Comparison of ENCODE assay signal across 8 cellular contexts in the genomic region with DNA sequence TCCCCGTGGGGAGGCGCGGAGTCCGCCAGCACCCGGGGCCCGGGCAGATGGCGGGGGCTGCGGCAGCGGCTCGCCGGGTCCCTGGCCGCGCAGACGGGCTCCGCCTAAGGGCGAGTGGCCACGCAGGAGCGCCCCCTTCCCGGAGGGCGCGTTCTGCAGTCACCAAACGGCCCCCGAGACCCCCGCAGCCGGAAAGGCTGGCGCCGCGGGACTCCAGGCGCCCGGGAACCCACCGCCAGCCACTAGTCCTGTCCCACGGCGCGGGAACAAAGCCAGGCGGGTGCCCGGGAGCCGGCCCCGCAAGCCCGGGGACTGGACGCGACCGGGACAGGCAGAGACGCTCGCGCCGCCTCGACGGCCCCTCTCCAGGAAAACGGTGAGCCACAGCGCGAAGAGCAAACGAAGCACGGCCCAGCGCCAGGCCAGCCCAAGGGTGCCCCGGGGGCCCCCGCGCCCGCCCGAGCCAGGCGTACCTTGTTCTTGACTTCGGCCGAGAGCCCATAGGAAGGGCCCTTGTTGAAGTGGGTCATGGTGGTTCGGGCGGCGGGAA. TPM values are rescaled to one million over a fixed set of nuclear protein-coding genes. Genes with fewer than 3 reads are reported as not detected.
DNase-seq lines count a peak whose midpoint lies in the region; ATAC-seq and TF ChIP-seq lines count a peak whose summit lies in the region.

No MANE protein-coding gene starts in this region.

- peaks cover 15% of the 10 kb centered on the region for H3K4me1 Mint-ChIP-seq in activated CD8-positive, alpha-beta T cell treated with anti-CD3 and anti-CD28 coated beads for 36 hours (ENCODE audit: low read depth)
- peaks cover 12 to 38% (median 34%) of the 10 kb centered on the region in 7 donors for H3K4me1 Mint-ChIP-seq in naive thymus-derived CD4-positive, alpha-beta T cell

- intact Hi-C loops in activated CD8-positive, alpha-beta T cell treated with anti-CD3 and anti-CD28 coated beads for 36 hours (cut with micrococcal nuclease): no loop called here
- intact Hi-C loops in naive thymus-derived CD4-positive, alpha-beta T cell (cut with micrococcal nuclease): loop anchor here (1.0 to 10.0 kb wide), 7 partner anchors 36 to 1080 kb away; partner anchors contain the start of gene ALG14 (in 1 of the 2)
- intact Hi-C loops in aorta (cut with DNase I): loop anchor here (2.0 to 10.0 kb wide), 6 partner anchors 59 to 308 kb away; partner anchors contain the start of gene RWDD3 (in 1 of the 2)

- H3K9me3 Mint-ChIP-seq in activated CD8-positive, alpha-beta T cell treated with anti-CD3 and anti-CD28 coated beads for 36 hours: no peaks in the 10 kb centered on the region
- no peaks in the 10 kb centered on the region for H3K9me3 Mint-ChIP-seq in naive thymus-derived CD4-positive, alpha-beta T cell

- peak; percentile 40 for DNase-seq in NCI-H1436 (lab: John Stamatoyannopoulos, UW)
- DNase-seq in NCI-H1436 treated with DMSO at 0.1 percent for 48 hours (lab: John Stamatoyannopoulos, UW): no peak
- DNase-seq in HuH-7 (ENCODE audit: low spot score): peak; percentile 51
- DNase-seq in activated CD8-positive, alpha-beta T cell treated with anti-CD3 and anti-CD28 coated beads for 36 hours: peak; percentile 31
- peak; percentile 43 for DNase-seq in fibroblast of mammary gland (ENCODE audit: low read depth)
- DNase-seq in naive thymus-derived CD4-positive, alpha-beta T cell: peak in 7 of 9 donors; percentile 23 to 50 (median 40)
- DNase-seq in aorta: peak; percentile 68 to 87

- H3K27ac Mint-ChIP-seq in activated CD8-positive, alpha-beta T cell treated with anti-CD3 and anti-CD28 coated beads for 36 hours: no peak overlapping the region
- H3K27ac Mint-ChIP-seq in naive thymus-derived CD4-positive, alpha-beta T cell: peak overlapping the region in 2 of 9 donors; percentile 63 to 70

- no peaks in the 10 kb centered on the region for H3K36me3 ChIP-seq in naive thymus-derived CD4-positive, alpha-beta T cell (ENCODE audit: control insufficient read depth in 2 of 3, insufficient read depth in 3 of 3, low read length in 3 of 3)
- no peaks in the 10 kb centered on the region for H3K36me3 ChIP-seq in aorta (ENCODE audit: control insufficient read depth in 1 of 2, insufficient read depth in 2 of 2, low read length in 1 of 2)

- H3K36me3 Mint-ChIP-seq in activated CD8-positive, alpha-beta T cell treated with anti-CD3 and anti-CD28 coated beads for 36 hours (ENCODE audit: low read depth): peaks cover 2% of the 10 kb centered on the region
- peaks cover 0 to 4% (median 0%) of the 10 kb centered on the region in 5 donors for H3K36me3 Mint-ChIP-seq in naive thymus-derived CD4-positive, alpha-beta T cell

- POLR2A ChIA-PET in activated CD8-positive, alpha-beta T cell treated with anti-CD3 and anti-CD28 coated beads for 36 hours (lab: Charles Lee): interaction anchor here (0.6 kb wide), 1 partner anchor 1158 kb away, joined by 3 read pairs; no protein-coding TSS in a partner anchor
- POLR2A ChIA-PET in naive thymus-derived CD4-positive, alpha-beta T cell (lab: Charles Lee): no interaction called here

- no peaks in the 10 kb centered on the region for H3K9me3 ChIP-seq in naive thymus-derived CD4-positive, alpha-beta T cell (ENCODE audit: control insufficient read depth in 2 of 3, low read length in 3 of 3)
- H3K9me3 ChIP-seq in aorta (ENCODE audit: control insufficient read depth, low read length): no peaks in the 10 kb centered on the region

- H3K4me1 ChIP-seq in naive thymus-derived CD4-positive, alpha-beta T cell (ENCODE audit: control insufficient read depth in 2 of 2, insufficient read depth in 2 of 2, low read length in 2 of 2): no peaks in the 10 kb centered on the region
- H3K4me1 ChIP-seq in aorta (ENCODE audit: control insufficient read depth in 1 of 2, insufficient read depth in 2 of 2, low read length in 2 of 2): peaks cover 0 to 8% of the 10 kb centered on the region in 2 donors

- H3K4me3 Mint-ChIP-seq in activated CD8-positive, alpha-beta T cell treated with anti-CD3 and anti-CD28 coated beads for 36 hours: peak overlapping the region; percentile 85
- peak overlapping the region; percentile 73 to 97 (median 92) for H3K4me3 Mint-ChIP-seq in naive thymus-derived CD4-positive, alpha-beta T cell

- peaks cover 19% of the 10 kb centered on the region for H3K27me3 Mint-ChIP-seq in activated CD8-positive, alpha-beta T cell treated with anti-CD3 and anti-CD28 coated beads for 36 hours
- H3K27me3 Mint-ChIP-seq in naive thymus-derived CD4-positive, alpha-beta T cell: peaks cover 18 to 57% (median 26%) of the 10 kb centered on the region in 5 donors

- ATAC-seq in GM21390 (IDR thresholded peaks at IDR 0.05; ENCODE audit: unreplicated experiment) (peak; percentile 30), aorta (ENCODE audit: low FRiP score) (peak; percentile 86)
- ATAC-seq in activated CD8-positive, alpha-beta T cell treated with anti-CD3 and anti-CD28 coated beads for 36 hours: peak; percentile 41
- peak; percentile 30 for ATAC-seq in naive thymus-derived CD4-positive, alpha-beta T cell

- peak overlapping the region; percentile 94 for H3K4me3 ChIP-seq in fibroblast of mammary gland (ENCODE audit: control insufficient read depth, low read depth, low read length)
- H3K4me3 ChIP-seq in naive thymus-derived CD4-positive, alpha-beta T cell (ENCODE audit: low read length): peak overlapping the region; percentile 39
- H3K4me3 ChIP-seq in aorta (ENCODE audit: low read length in 2 of 2): peak overlapping the region; percentile 81 to 89

- TF ChIP-seq CTCF in activated CD8-positive, alpha-beta T cell treated with anti-CD3 and anti-CD28 coated beads for 36 hours (IDR thresholded peaks at IDR 0.05): no peak
- TF ChIP-seq CTCF in fibroblast of mammary gland (conservative IDR thresholded peaks at IDR 0.05; ENCODE audit: control insufficient read depth, insufficient read depth, low read depth, low read length): peak; percentile 21

- peak overlapping the region; percentile 63 for H3K27ac ChIP-seq in naive thymus-derived CD4-positive, alpha-beta T cell (ENCODE audit: low read depth, low read length)
- peak overlapping the region; percentile 92 to 99 for H3K27ac ChIP-seq in aorta (ENCODE audit: low read depth in 1 of 2, low read length in 2 of 2)

- WGBS in aorta, 2 donors: 0% methylated on average over 40 to 65 of the region's 65 CpGs

- CTCF ChIA-PET in activated CD8-positive, alpha-beta T cell treated with anti-CD3 and anti-CD28 coated beads for 36 hours (lab: Charles Lee): interaction anchor here (2.1 kb wide), 1 partner anchor 72 kb away, joined by 9 read pairs; no protein-coding TSS in a partner anchor
- CTCF ChIA-PET in naive thymus-derived CD4-positive, alpha-beta T cell (lab: Charles Lee): no interaction called here

- H3K27me3 ChIP-seq in naive thymus-derived CD4-positive, alpha-beta T cell (ENCODE audit: control insufficient read depth in 2 of 2, insufficient read depth in 2 of 2, low read length in 2 of 2): no peaks in the 10 kb centered on the region
- no peaks in the 10 kb centered on the region for H3K27me3 ChIP-seq in aorta (ENCODE audit: control insufficient read depth in 1 of 2, insufficient read depth in 2 of 2, low read length in 1 of 2)

RNA-seq across cellular contexts. Expression of gene CNN3, which starts 0.5 kb away (rescaled TPM):
- total RNA-seq in activated CD8-positive, alpha-beta T cell treated with anti-CD3 and anti-CD28 coated beads for 36 hours: 10 to 100 TPM; 12.8 to 12.9 TPM
- 10 to 100 TPM in 2 of 5 experiments, 1 to 10 TPM in 3; 4.4 to 14.9 (median 7.4) TPM for total RNA-seq in naive thymus-derived CD4-positive, alpha-beta T cell
- 10 to 100 TPM; 12.9 to 18.2 TPM for polyA plus RNA-seq in naive thymus-derived CD4-positive, alpha-beta T cell
- 100 to 1,000 TPM; 386 to 463 TPM for total RNA-seq in aorta
- 100 to 1,000 TPM; 138 to 203 TPM for polyA plus RNA-seq in aorta

Comparison
In these comparisons a context has a peak if more than half of its experiments do, and no peak if none do; other contexts are left out.
1. ATAC-seq: peak in every context shown above with its lines; median percentile 86 in aorta; 41 in activated CD8-positive, alpha-beta T cell treated with anti-CD3 and anti-CD28 coated beads for 36 hours; 30 in GM21390; 30 in naive thymus-derived CD4-positive, alpha-beta T cell.
2. H3K4me3 ChIP-seq: peak in every context shown above with its lines; median percentile 94 in fibroblast of mammary gland; 85 in aorta; 39 in naive thymus-derived CD4-positive, alpha-beta T cell.
3. RNA of gene CNN3, which starts 0.5 kb away (total RNA-seq): 386 to 463 TPM in aorta; 12.8 to 12.9 TPM in activated CD8-positive, alpha-beta T cell treated with anti-CD3 and anti-CD28 coated beads for 36 hours and 4.4 to 14.9 TPM in naive thymus-derived CD4-positive, alpha-beta T cell; every median in the first group is over 10 times any median in the second.